ENCODE assay signal across 8 cellular contexts in genomic region chrX:18886344-18887161, GRCh38.
DNase-seq lines count a peak whose midpoint lies in the region; ATAC-seq and TF ChIP-seq lines count a peak whose summit lies in the region.

No MANE protein-coding gene starts in this region.

- H3K9me3 ChIP-seq in RWPE2 (ENCODE audit: severe bottlenecking) (no peaks in the 10 kb centered on the region), adipocyte (ENCODE audit: control insufficient read depth, low read length) (peaks cover 4% of the 10 kb centered on the region), psoas muscle (no peaks in the 10 kb centered on the region)

- DNase-seq in DMS 273 treated with DMSO at 0.1 percent for 48 hours (lab: John Stamatoyannopoulos, UW) (peak; percentile 27), RWPE2 (ENCODE audit: low spot score) (no peak), adipocyte (ENCODE audit: low read depth) (peak; percentile 27), left cardiac atrium (peak; percentile 80), psoas muscle (peak; percentile 77 to 90), T1000 (lab: John Stamatoyannopoulos, UW) (no peak)

- peak; percentile 32 for TF ChIP-seq CTCF in RWPE2 (IDR thresholded peaks at IDR 0.05; ENCODE audit: poor library complexity, severe bottlenecking)
- TF ChIP-seq CTCF in psoas muscle (IDR thresholded peaks at IDR 0.05) = peak; percentile 51

- intact Hi-C loops in left cardiac atrium (cut with DNase I) (loop anchor here in 1 of 2 donors (5.0 kb wide), 2 partner anchors 59 to 214 kb away; partner anchors contain the start of gene RS1), psoas muscle (cut with DNase I) (loop anchor here (2.0 to 10.0 kb wide), 5 partner anchors 54 to 494 kb away; partner anchors contain the start of gene CDKL5 (in 1 of the 2))

- H3K4me3 ChIP-seq in RWPE2 (ENCODE audit: severe bottlenecking) (peak overlapping the region; percentile 23), adipocyte (ENCODE audit: low read length) (peak overlapping the region; percentile 75), psoas muscle (peak overlapping the region; percentile 51)

- H3K27ac ChIP-seq in RWPE2 (ENCODE audit: poor library complexity, severe bottlenecking) (peak overlapping the region; percentile 39), psoas muscle (peak overlapping the region; percentile 80)

- 1 to 23% (median 6%) methylated on average over 21 to 26 of the region's 26 CpGs for WGBS in psoas muscle, 3 donors

- H3K4me1 ChIP-seq in RWPE2 (ENCODE audit: insufficient read depth, poor library complexity, severe bottlenecking) (peaks cover 22% of the 10 kb centered on the region), adipocyte (ENCODE audit: control insufficient read depth, insufficient read depth, low read length) (peaks cover 6% of the 10 kb centered on the region), psoas muscle (no peaks in the 10 kb centered on the region)

- ATAC-seq in GM19468 (IDR thresholded peaks at IDR 0.05; ENCODE audit: extremely low read depth, unreplicated experiment) = peak; percentile 44
- ATAC-seq in HG03571 (IDR thresholded peaks at IDR 0.05; ENCODE audit: unreplicated experiment) = peak; percentile 75
- peak; percentile 65 for ATAC-seq in RWPE2 (ENCODE audit: low read depth)
- ATAC-seq in left cardiac atrium = peak; percentile 64 to 82
- peak; percentile 78 to 85 (median 81) for ATAC-seq in psoas muscle

- peak overlapping the region; percentile 78 for H3K9ac ChIP-seq in adipocyte (ENCODE audit: low read length)

- H3K36me3 ChIP-seq in RWPE2 (ENCODE audit: low read depth) (no peaks in the 10 kb centered on the region), adipocyte (ENCODE audit: control insufficient read depth, insufficient read depth, low read length, severe bottlenecking) (no peaks in the 10 kb centered on the region), psoas muscle (ENCODE audit: insufficient read depth in 1 of 2, low read depth in 1 of 2) (no peaks in the 10 kb centered on the region)

- H3K27me3 ChIP-seq in RWPE2 (ENCODE audit: insufficient read depth, poor library complexity, severe bottlenecking) (no peaks in the 10 kb centered on the region), adipocyte (replicated peaks; ENCODE audit: control insufficient read depth, insufficient read depth, low read length) (peaks cover 17% of the 10 kb centered on the region), psoas muscle (ENCODE audit: insufficient read depth in 3 of 3, low read length in 2 of 3) (no peaks in the 10 kb centered on the region)

Comparison
In these comparisons a context has a peak if more than half of its experiments do, and no peak if none do; other contexts are left out.
1. DNase-seq: peak in DMS 273 treated with DMSO at 0.1 percent for 48 hours (single experiment), adipocyte (single experiment), left cardiac atrium (single experiment) and psoas muscle (2 of 2); none in RWPE2 (single experiment) and T1000 (single experiment).
2. H3K4me3 ChIP-seq: peak in every context shown above with its lines; median percentile 75 in adipocyte; 51 in psoas muscle; 23 in RWPE2.
3. Peak in every context shown above with its lines, with median percentiles within 50 percentile points of each other: ATAC-seq.